20 cellular contexts compared by ENCODE assay signal in the genomic region with DNA sequence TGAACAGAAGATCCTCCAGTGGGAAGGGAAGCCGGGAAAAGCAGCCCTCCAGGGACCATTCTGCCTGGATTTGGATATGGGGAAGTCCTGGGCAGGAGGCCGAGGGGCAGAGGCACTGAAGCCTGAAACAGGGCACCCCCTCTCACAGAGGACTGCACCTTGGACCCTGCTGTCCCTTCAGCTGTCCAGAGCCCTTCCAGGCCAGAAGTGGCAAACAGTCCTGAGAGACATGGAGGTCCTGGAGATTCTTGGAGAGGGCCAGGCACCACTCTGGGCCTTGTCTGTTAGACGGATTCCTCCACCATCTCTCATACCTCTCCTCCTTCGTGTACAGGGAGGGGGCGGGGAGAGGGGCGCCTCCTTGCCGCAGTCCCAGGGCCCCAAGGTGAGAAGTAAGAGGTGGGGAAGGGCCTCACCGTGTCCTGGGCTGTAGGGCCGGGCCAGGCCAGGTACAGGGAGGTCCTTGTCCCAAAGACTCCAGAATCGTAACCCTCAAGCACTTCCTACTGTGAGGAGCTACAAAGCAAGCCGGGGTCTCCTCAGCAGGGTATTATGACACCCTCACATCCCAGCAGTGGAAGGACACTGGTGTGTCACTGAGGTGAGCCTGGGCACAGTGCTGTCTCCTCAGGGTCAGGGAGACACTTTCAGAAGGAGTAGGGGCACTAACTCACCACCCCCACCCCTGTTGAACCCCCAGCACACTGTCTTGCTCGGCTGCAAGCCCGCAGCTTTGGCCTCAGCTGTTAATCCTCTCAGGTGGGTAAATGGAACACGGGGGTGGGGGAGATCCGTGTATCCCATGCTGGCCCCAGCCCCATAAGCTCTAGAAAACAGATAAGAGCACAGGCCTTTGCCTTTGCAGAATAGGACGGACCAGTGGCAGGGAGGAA. TPM values are rescaled to one million over a fixed set of nuclear protein-coding genes. Genes with fewer than 3 reads are reported as not detected.
DNase-seq lines count a peak whose midpoint lies in the region; ATAC-seq, FAIRE-seq and TF ChIP-seq lines count a peak whose summit lies in the region.
"Had no signal": no experiment of that assay in that cellular context is flagged by ENCODE, and none has a peak within 500 bp of the region (broad histone marks: within the 10 kb centered on the region; RNA-seq: fewer than 3 reads in every experiment).

No MANE protein-coding gene starts in this region.

- no peak overlapping the region for H2AFZ ChIP-seq in hepatocyte
- H2AFZ ChIP-seq in neuronal stem cell (ENCODE audit: low read length): no peak overlapping the region

- no peak for FAIRE-seq in GM19239 (lab: Jason Lieb, UNC)
- FAIRE-seq: A549 had no signal

- H4K91ac ChIP-seq in neuronal stem cell (ENCODE audit: low read depth, low read length, poor library complexity): no peak overlapping the region

- intact Hi-C loops in left ventricle myocardium inferior (cut with micrococcal nuclease): no loop called here
- intact Hi-C loops in right cardiac atrium (cut with DNase I): no loop called here

- H3K27me3 ChIP-seq in left ventricle myocardium inferior (ENCODE audit: low read depth): peaks cover 15% of the 10 kb centered on the region
- no peaks in the 10 kb centered on the region for H3K27me3 ChIP-seq in right cardiac atrium (ENCODE audit: control insufficient read depth, insufficient read depth)
- H3K27me3 ChIP-seq in hepatocyte: no peaks in the 10 kb centered on the region
- H3K27me3 ChIP-seq in neuronal stem cell (ENCODE audit: control insufficient read depth in 3 of 3, insufficient read depth in 3 of 3, low read depth in 1 of 3, low read length in 3 of 3): peaks cover 0 to 2% (median 0%) of the 10 kb centered on the region in 3 experiments

- no peak for TF ChIP-seq CTCF in left ventricle myocardium inferior (IDR thresholded peaks at IDR 0.05; ENCODE audit: borderline replicate concordance)
- no peak for TF ChIP-seq CTCF in hepatocyte (IDR thresholded peaks at IDR 0.05; ENCODE audit: poor library complexity)

- no peak overlapping the region for H3K4ac ChIP-seq in neuronal stem cell (ENCODE audit: low read length)

- 90% methylated on average over 16 of the region's 16 CpGs for WGBS in right cardiac atrium
- 66% methylated on average over 16 of the region's 16 CpGs for WGBS in hepatocyte (ENCODE audit: low lambda C conversion rate, missing lambda C conversion rate)
- no CpG with 5 or more reads among the region's 16 CpGs for WGBS in neuronal stem cell (ENCODE audit: extremely low coverage in 2 of 2, insufficient read length in 2 of 2, insufficient replicate concordance in 1 of 2), 2 donors

- H3K18ac ChIP-seq in neuronal stem cell (ENCODE audit: low read length): peak overlapping the region; percentile 2

- no peak for ATAC-seq in right cardiac atrium
- no peak for ATAC-seq in GM18858 (IDR thresholded peaks at IDR 0.05; ENCODE audit: unreplicated experiment)
- ATAC-seq: A549 had no signal

- H2BK5ac ChIP-seq in neuronal stem cell (ENCODE audit: low read length): no peak overlapping the region

- no peak overlapping the region for H2BK15ac ChIP-seq in neuronal stem cell (ENCODE audit: low read length)

- H3K4me1 ChIP-seq in left ventricle myocardium inferior (peaks cover 21% of the 10 kb centered on the region), right cardiac atrium (ENCODE audit: control insufficient read depth, insufficient read depth, low read length) (no peaks in the 10 kb centered on the region), hepatocyte (ENCODE audit: insufficient read depth) (peaks cover 29% of the 10 kb centered on the region), neuronal stem cell (ENCODE audit: control insufficient read depth in 2 of 2, insufficient read depth in 1 of 2, low read depth in 1 of 2, low read length in 2 of 2) (peaks cover 2 to 15% of the 10 kb centered on the region in 2 donors)
- H3K4me1 ChIP-seq: A549, HAP-1 had no signal

- peak overlapping the region; percentile 47 for H3K14ac ChIP-seq in neuronal stem cell (ENCODE audit: low read length)

- no peaks in the 10 kb centered on the region for H4K20me1 ChIP-seq in hepatocyte (ENCODE audit: insufficient read depth, poor library complexity, severe bottlenecking)

- H3K9me3 ChIP-seq in left ventricle myocardium inferior (replicated peaks) (no peaks in the 10 kb centered on the region), right cardiac atrium (ENCODE audit: control insufficient read depth, low read length) (no peaks in the 10 kb centered on the region), hepatocyte (ENCODE audit: low read depth) (no peaks in the 10 kb centered on the region), neuronal stem cell (replicated peaks in 1 of 2; ENCODE audit: control insufficient read depth in 2 of 2, insufficient read depth in 1 of 2, low read depth in 1 of 2, low read length in 2 of 2) (no peaks in the 10 kb centered on the region)
- H3K9me3 ChIP-seq: A549, HAP-1 had no signal

- peaks cover 5% of the 10 kb centered on the region for H3K79me2 ChIP-seq in hepatocyte

- peak overlapping the region; percentile 24 for H2AK5ac ChIP-seq in neuronal stem cell (ENCODE audit: low read depth, low read length)

- peaks cover 1% of the 10 kb centered on the region for H3K79me1 ChIP-seq in neuronal stem cell (ENCODE audit: low read depth, low read length)

- no peak overlapping the region for H2BK12ac ChIP-seq in neuronal stem cell (ENCODE audit: low read length)

- H3K36me3 ChIP-seq in left ventricle myocardium inferior: no peaks in the 10 kb centered on the region
- H3K36me3 ChIP-seq in hepatocyte (replicated peaks; ENCODE audit: insufficient read depth, low read depth): no peaks in the 10 kb centered on the region
- no peaks in the 10 kb centered on the region for H3K36me3 ChIP-seq in neuronal stem cell (replicated peaks in 1 of 2; ENCODE audit: control insufficient read depth in 2 of 2, insufficient read depth in 2 of 2, low read length in 2 of 2)
- H3K36me3 ChIP-seq: HAP-1 had no signal

- H2BK120ac ChIP-seq in neuronal stem cell (ENCODE audit: low read depth, low read length): no peak overlapping the region

- H3K4me3 ChIP-seq in left ventricle myocardium inferior (no peak overlapping the region), right cardiac atrium (ENCODE audit: low read length) (no peak overlapping the region), hepatocyte (no peak overlapping the region), neuronal stem cell (ENCODE audit: low read length in 2 of 2) (no peak overlapping the region)
- H3K4me3 ChIP-seq: A549, HAP-1 had no signal

- H3K27ac ChIP-seq in left ventricle myocardium inferior (replicated peaks): peak overlapping the region; percentile 51
- H3K27ac ChIP-seq in right cardiac atrium (ENCODE audit: low read length): no peak overlapping the region
- peak overlapping the region; percentile 24 for H3K27ac ChIP-seq in hepatocyte
- H3K27ac ChIP-seq in neuronal stem cell (replicated peaks; ENCODE audit: low read length): no peak overlapping the region
- H3K27ac ChIP-seq: A549, C4-2B, RWPE1 had no signal

- no peak overlapping the region for H4K8ac ChIP-seq in neuronal stem cell (ENCODE audit: low read depth, low read length)

- H3K9ac ChIP-seq in neuronal stem cell (ENCODE audit: low read depth, low read length, poor library complexity): no peak overlapping the region

- H3K23ac ChIP-seq in neuronal stem cell (ENCODE audit: low read depth, low read length, poor library complexity): no peak overlapping the region

- no peak for DNase-seq in left ventricle myocardium inferior
- DNase-seq in right cardiac atrium: no peak
- DNase-seq in hepatocyte (ENCODE audit: low spot score): no peak
- DNase-seq in neuronal stem cell (ENCODE audit: low spot score): no peak
- no peak for DNase-seq in GM19239 (ENCODE audit: insufficient read length, low spot score)
- no peak for DNase-seq in stimulated activated CD4-positive, alpha-beta T cell treated with anti-CD3 and anti-CD28 coated beads, Interleukin-2, amount 100 ng/mL, for 24 hours
- no peak for DNase-seq in iPS-NIHi7 (ENCODE audit: extremely low spot score)
- DNase-seq: COR-L47, DMS153, EL, NCI-H1417 treated with DMSO at 0.1 percent for 48 hours, NCI-H2029 treated with DMSO at 0.1 percent for 48 hours, NCI-H524, OCI-M1 had no signal

- H3K4me2 ChIP-seq in hepatocyte (peak overlapping the region; percentile 21), neuronal stem cell (ENCODE audit: insufficient read depth, low read length, poor library complexity, severe bottlenecking) (no peak overlapping the region)
- H3K4me2 ChIP-seq: A549 had no signal

- no peaks in the 10 kb centered on the region for H3K9me2 ChIP-seq in hepatocyte (replicated peaks; ENCODE audit: insufficient read depth)

RNA-seq across cellular contexts. Expression of gene TBX2, which starts 16.6 kb away (rescaled TPM):
- 8.2 TPM for total RNA-seq in left ventricle myocardium inferior
- total RNA-seq in right cardiac atrium: 10 to 100 TPM in 2 of 4 donors, 1 to 10 TPM in 2; 5.9 to 12.4 (median 8.1) TPM
- 9.5 TPM for polyA plus RNA-seq in right cardiac atrium
- 17.9 and 19.6 TPM in 2 replicates for total RNA-seq in hepatocyte
- polyA plus RNA-seq in hepatocyte: 27.5 and 29.3 TPM in 2 replicates
- polyA plus RNA-seq in neuronal stem cell (2013, experiment 1 of 2): not detected
- not detected for polyA plus RNA-seq in neuronal stem cell (2013, experiment 2 of 2)
- polyA plus RNA-seq: IgD-negative memory B cell had no signal

Comparison
In these comparisons a context has a peak if more than half of its experiments do, and no peak if none do; other contexts are left out.
1. H3K27ac ChIP-seq: peak in left ventricle myocardium inferior (single experiment) and hepatocyte (single experiment); none in right cardiac atrium (single experiment) and neuronal stem cell (single experiment).